ENCODE assay signal across 1 cellular context in genomic region chr15:76138436-76138835, GRCh38.
TF ChIP-seq lines count a peak whose summit lies in the region.

No MANE protein-coding gene starts in this region.

TF ChIP-seq in H1, 55 proteins besides CTCF, POLR2A, EP300 and RAD21:
- TF ChIP-seq TEAD4 (IDR thresholded peaks at IDR 0.05; ENCODE audit: low read depth, low read length) (0 out of 2 replicates have a peak, but pooled peaks have one; percentile 4), EZH2 (IDR thresholded peaks at IDR 0.05; ENCODE audit: low read depth, low read length, severe bottlenecking) (no peak), SUZ12 (IDR thresholded peaks at IDR 0.05; ENCODE audit: low read length) (no peak), JUN (IDR thresholded peaks at IDR 0.05; ENCODE audit: low read depth, low read length) (no peak), ZNF274 (IDR thresholded peaks at IDR 0.05; ENCODE audit: borderline replicate concordance, extremely low read depth, low read length) (no peak), KDM4A (IDR thresholded peaks at IDR 0.05; ENCODE audit: low read depth, low read length, severe bottlenecking) (peak; percentile 3)
- TF ChIP-seq, protein P1, sequence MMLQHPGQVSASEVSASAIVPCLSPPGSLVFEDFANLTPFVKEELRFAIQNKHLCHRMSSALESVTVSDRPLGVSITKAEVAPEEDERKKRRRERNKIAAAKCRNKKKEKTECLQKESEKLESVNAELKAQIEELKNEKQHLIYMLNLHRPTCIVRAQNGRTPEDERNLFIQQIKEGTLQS (IDR thresholded peaks at IDR 0.05; ENCODE audit: insufficient read depth, low read depth, low read length), result no peak
TF ChIP-seq in H1: peak in this region for 2.
